Comparison of ENCODE assay signal across 15 cellular contexts in genomic region chr4:108796173-108796572, GRCh38. TPM values are rescaled to one million over a fixed set of nuclear protein-coding genes. Genes with fewer than 3 reads are reported as not detected.
A peak's percentile ranks its signal among the peaks of the same experiment; 100 is the strongest.
DNase-seq lines count a peak whose midpoint lies in the region; ATAC-seq and TF ChIP-seq lines count a peak whose summit lies in the region.
"Had no signal": no experiment of that assay in that cellular context is flagged by ENCODE, and none has a peak within 500 bp of the region (broad histone marks: within the 10 kb centered on the region; RNA-seq: fewer than 3 reads in every experiment).

No MANE protein-coding gene starts in this region.

- H3K9me3 ChIP-seq in subcutaneous abdominal adipose tissue (ENCODE audit: control insufficient read depth in 5 of 5, low read length in 5 of 5) = no peaks in the 10 kb centered on the region

- peaks cover 0 to 30% (median 19%) of the 10 kb centered on the region in 5 donors for H3K4me1 ChIP-seq in subcutaneous abdominal adipose tissue (ENCODE audit: control insufficient read depth in 5 of 5, insufficient read depth in 5 of 5, low read length in 5 of 5)

- H3K36me3 ChIP-seq in subcutaneous abdominal adipose tissue (ENCODE audit: control insufficient read depth in 5 of 5, insufficient read depth in 5 of 5, low read length in 5 of 5) = no peaks in the 10 kb centered on the region

- H3K27ac ChIP-seq in subcutaneous abdominal adipose tissue (ENCODE audit: low read depth, low read length) = peak overlapping the region; percentile 87
- H3K27ac ChIP-seq: C4-2B had no signal

- H3K9ac ChIP-seq in subcutaneous abdominal adipose tissue (ENCODE audit: low read length in 5 of 5) = peak overlapping the region in 1 of 5 donors; percentile 12

- no peaks in the 10 kb centered on the region for H3K27me3 ChIP-seq in subcutaneous abdominal adipose tissue (ENCODE audit: control insufficient read depth in 5 of 5, insufficient read depth in 4 of 5, low read length in 5 of 5)

- intact Hi-C loops in Right ventricle myocardium superior (cut with DNase I) = no loop called here

- no peak for TF ChIP-seq CTCF in choroid plexus epithelial cell (conservative IDR thresholded peaks at IDR 0.05; ENCODE audit: low read depth, low read length)

- peak; percentile 14 for ATAC-seq in Right ventricle myocardium superior (ENCODE audit: poor library complexity)
- no peak for ATAC-seq in GM18909 (IDR thresholded peaks at IDR 0.05; ENCODE audit: poor library complexity, unreplicated experiment)
- ATAC-seq: GM23338 had no signal

- H3K4me3 ChIP-seq in choroid plexus epithelial cell (ENCODE audit: low read depth, low read length) (no peak overlapping the region), subcutaneous abdominal adipose tissue (ENCODE audit: low read depth in 1 of 5, low read length in 5 of 5) (no peak overlapping the region)
- H3K4me3 ChIP-seq: GM23338 had no signal

- peak; percentile 6 for DNase-seq in choroid plexus epithelial cell (ENCODE audit: low read depth)
- DNase-seq in Right ventricle myocardium superior = no peak
- peak; percentile 9 for DNase-seq in iris pigment epithelial cell (ENCODE audit: low read depth)
- no peak for DNase-seq in HUDEP-2 (lab: John Stamatoyannopoulos, UW; ENCODE audit: unreplicated experiment in 76 of 76)
- DNase-seq in KG1 (lab: John Stamatoyannopoulos, UW) = no peak
- DNase-seq: GF-D8, NCI-H187, NCI-H226, NCI-H526, SHP77 treated with DMSO at 0.1 percent for 48 hours had no signal

RNA-seq across cellular contexts. Expression of gene ETNPPL, which starts 33.3 kb away (rescaled TPM):
- 14.5 TPM for total RNA-seq in Right ventricle myocardium superior
- total RNA-seq: HT-29 had no signal

Comparison
In these comparisons a context has a peak if more than half of its experiments do, and no peak if none do; other contexts are left out.
1. DNase-seq: peak in choroid plexus epithelial cell (single experiment) and iris pigment epithelial cell (single experiment); none in Right ventricle myocardium superior (single experiment), HUDEP-2 (0 of 76) and KG1 (single experiment).